24 cellular contexts compared by ENCODE assay signal in the genomic region with DNA sequence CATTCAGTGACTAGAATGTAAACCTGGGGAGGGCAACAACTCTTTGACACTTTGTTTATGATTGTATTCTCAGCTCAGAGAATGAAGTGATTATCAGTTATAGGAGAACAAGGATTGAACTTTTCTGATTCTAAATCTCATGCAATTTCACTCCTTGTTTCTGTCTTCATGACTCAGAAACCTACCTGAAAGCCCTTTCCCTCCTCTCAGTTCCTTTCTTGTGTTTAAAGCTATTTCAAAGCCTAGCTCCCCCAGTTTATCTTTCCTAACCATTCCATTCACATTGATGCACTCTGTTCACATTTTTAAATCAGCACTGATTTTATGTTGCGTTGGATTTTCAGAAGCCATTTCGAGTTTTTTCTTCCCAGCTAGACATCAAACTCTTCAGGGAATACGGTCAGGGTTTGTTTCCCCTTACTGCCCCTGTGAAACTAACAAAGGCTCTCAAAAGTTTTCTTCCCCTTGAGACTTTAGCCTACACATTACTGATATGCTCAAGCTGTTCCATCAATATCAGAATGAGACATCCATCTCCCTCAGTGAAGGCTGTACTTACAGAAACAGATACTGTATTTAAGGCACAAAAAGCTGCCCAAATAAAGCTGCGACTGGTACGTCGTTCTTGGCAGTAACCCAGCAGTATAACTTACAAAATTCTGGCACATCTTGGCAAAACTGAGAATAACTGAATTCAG. TPM values are rescaled to one million over a fixed set of nuclear protein-coding genes. Genes with fewer than 3 reads are reported as not detected.
"Had no signal": no experiment of that assay in that cellular context is flagged by ENCODE, and none has a peak within 500 bp of the region (broad histone marks: within the 10 kb centered on the region; RNA-seq: fewer than 3 reads in every experiment).

No MANE protein-coding gene starts in this region.

- H3K36me3 ChIP-seq: SJSA1 had no signal

- H3K27me3 ChIP-seq: SJSA1 had no signal

- H3K9me3 ChIP-seq: SJSA1 had no signal

- H3K27ac ChIP-seq: SJSA1 had no signal

- H3K4me1 ChIP-seq: SJSA1 had no signal

- H3K4me3 ChIP-seq: SJSA1 had no signal

- ATAC-seq: activated CD4-positive, CD25-positive, alpha-beta regulatory T cell treated with anti-CD3 and anti-CD28 coated beads, Interleukin-2, amount 50 U/mL, for 24 hours; activated CD8-positive, alpha-beta T cell treated with anti-CD3 and anti-CD28 coated beads for 36 hours; activated T-cell treated with anti-CD3 and anti-CD28 coated beads, Interleukin-2, amount 50 U/mL, for 72 hours; PC-3; SK-N-SH treated with all-trans-retinoic acid at 6 μM for 48 hours had no signal

- DNase-seq: activated CD4-positive, alpha-beta T cell treated with anti-CD3 and anti-CD28 coated beads for 4 hours; activated CD8-positive, alpha-beta memory T cell treated with anti-CD3 and anti-CD28 coated beads, Interleukin-2, amount 50 U/mL, for 4 hours; activated CD8-positive, alpha-beta T cell treated with anti-CD3 and anti-CD28 coated beads for 36 hours; activated gamma-delta T cell treated with Interleukin-2 at 50 U/mL for 16 hours; activated naive CD4-positive, alpha-beta T cell treated with anti-CD3 and anti-CD28 coated beads, Interleukin-2, amount 10 ng/mL, durations not matched to agents 7 days and 5 days; activated naive CD8-positive, alpha-beta T cell treated with anti-CD3 and anti-CD28 coated beads for 36 hours; activated T-cell treated with anti-CD3 and anti-CD28 coated beads, Interleukin-2, amount 50 U/mL, for 72 hours; caudate nucleus; NCI-H1092; NCI-H1417; NCI-H1930; NCI-H2171; NCI-H2227 treated with DMSO at 0.1 percent for 48 hours; NCI-H446 treated with DMSO at 0.1 percent for 48 hours; NCI-H524 treated with DMSO at 0.1 percent for 48 hours; NCI-H82; PC-3; SHP77; SW 1271 had no signal

- FAIRE-seq: RCC 7860 had no signal

RNA-seq across cellular contexts. Expression of a gene that starts 31.1 kb away (rescaled TPM):
- total RNA-seq: activated CD8-positive, alpha-beta T cell treated with anti-CD3 and anti-CD28 coated beads for 36 hours; activated naive CD8-positive, alpha-beta T cell treated with anti-CD3 and anti-CD28 coated beads for 36 hours; activated T-cell treated with anti-CD3 and anti-CD28 coated beads, Interleukin-2, amount 50 U/mL, for 72 hours; activated T-helper 2 cell treated with anti-CD3 and anti-CD28 coated beads, Interferon-gamma antibody, Interleukin-2, Interleukin-4, amounts not matched to agents 10 μg/mL and 5 μg/mL and 100 μg/mL, durations not matched to agents 14 hours and 24 hours and 36 hours had no signal
